In genomic region chr10:101260764-101261341, GRCh38 we compare ENCODE assay signal across 19 cellular contexts. TPM values are rescaled to one million over a fixed set of nuclear protein-coding genes. Genes with fewer than 3 reads are reported as not detected.
"Had no signal": no experiment of that assay in that cellular context is flagged by ENCODE, and none has a peak within 500 bp of the region (broad histone marks: within the 10 kb centered on the region; RNA-seq: fewer than 3 reads in every experiment).

No MANE protein-coding gene starts in this region.

- H3K27me3 ChIP-seq: cardiac muscle cell had no signal

- H3K9me3 Mint-ChIP-seq: activated naive CD4-positive, alpha-beta T cell treated with anti-CD3 and anti-CD28 coated beads, Interleukin-2, amount 50 U/mL, for 24 hours had no signal

- DNase-seq: activated CD4-positive, alpha-beta memory T cell treated with anti-CD3 and anti-CD28 coated beads for 36 hours; activated T-cell treated with anti-CD3 and anti-CD28 coated beads, Interleukin-2, amount 50 U/mL, for 24 hours; adrenal gland; heart right ventricle; left ventricle myocardium inferior; mucosa of descending colon; naive thymus-derived CD4-positive, alpha-beta T cell; nucleus accumbens; stimulated activated CD4-positive, alpha-beta T cell treated with anti-CD3 and anti-CD28 coated beads, Interleukin-15, amount 100 ng/mL, for 24 hours; stimulated activated CD4-positive, alpha-beta T cell treated with anti-CD3 and anti-CD28 coated beads, Interleukin-4, amount 100 ng/mL, for 4 hours; stimulated activated CD8-positive, alpha-beta memory T cell treated with anti-CD3 and anti-CD28 coated beads, Interleukin-4, amount 100 ng/mL, for 48 hours; stimulated activated naive CD4-positive, alpha-beta T cell treated with Interleukin-2 at 50 U/mL for 16 hours; substantia nigra; T-helper 17 cell; transverse colon had no signal

- H3K4me1 ChIP-seq: adrenal gland, gastroesophageal sphincter, heart right ventricle, left ventricle myocardium inferior, transverse colon had no signal

- H3K36me3 Mint-ChIP-seq: activated naive CD4-positive, alpha-beta T cell treated with anti-CD3 and anti-CD28 coated beads, Interleukin-2, amount 50 U/mL, for 24 hours had no signal

- H3K27ac Mint-ChIP-seq: activated CD4-positive, alpha-beta memory T cell treated with anti-CD3 and anti-CD28 coated beads for 36 hours; activated naive CD4-positive, alpha-beta T cell treated with anti-CD3 and anti-CD28 coated beads, Interleukin-2, amount 50 U/mL, for 24 hours; activated T-cell treated with anti-CD3 and anti-CD28 coated beads, Interleukin-2, amount 50 U/mL, for 24 hours; naive thymus-derived CD4-positive, alpha-beta T cell; T-helper 17 cell had no signal

- H3K36me3 ChIP-seq: adrenal gland, cardiac muscle cell, gastroesophageal sphincter, heart right ventricle, left ventricle myocardium inferior, transverse colon had no signal

- H3K4me3 Mint-ChIP-seq: activated CD4-positive, alpha-beta memory T cell treated with anti-CD3 and anti-CD28 coated beads for 36 hours; activated naive CD4-positive, alpha-beta T cell treated with anti-CD3 and anti-CD28 coated beads, Interleukin-2, amount 50 U/mL, for 24 hours; activated T-cell treated with anti-CD3 and anti-CD28 coated beads, Interleukin-2, amount 50 U/mL, for 24 hours; naive thymus-derived CD4-positive, alpha-beta T cell; T-helper 17 cell had no signal

- ATAC-seq: gastroesophageal sphincter; heart right ventricle; mucosa of descending colon; naive thymus-derived CD4-positive, alpha-beta T cell; T-helper 17 cell had no signal

- H3K4me3 ChIP-seq: adrenal gland, cardiac muscle cell, gastroesophageal sphincter, heart right ventricle, left ventricle myocardium inferior, mucosa of descending colon, transverse colon had no signal

- H3K4me1 Mint-ChIP-seq: activated naive CD4-positive, alpha-beta T cell treated with anti-CD3 and anti-CD28 coated beads, Interleukin-2, amount 50 U/mL, for 24 hours; naive thymus-derived CD4-positive, alpha-beta T cell; T-helper 17 cell had no signal

RNA-seq across cellular contexts. Expression of gene LBX1, which starts 31.6 kb away (rescaled TPM):
- total RNA-seq: activated CD4-positive, alpha-beta memory T cell treated with anti-CD3 and anti-CD28 coated beads for 36 hours; cardiac muscle cell; dermis microvascular lymphatic vessel endothelial cell; gastroesophageal sphincter; heart right ventricle; left ventricle myocardium inferior; mucosa of descending colon; naive thymus-derived CD4-positive, alpha-beta T cell; T-helper 17 cell; transverse colon had no signal
